In the genomic region with DNA sequence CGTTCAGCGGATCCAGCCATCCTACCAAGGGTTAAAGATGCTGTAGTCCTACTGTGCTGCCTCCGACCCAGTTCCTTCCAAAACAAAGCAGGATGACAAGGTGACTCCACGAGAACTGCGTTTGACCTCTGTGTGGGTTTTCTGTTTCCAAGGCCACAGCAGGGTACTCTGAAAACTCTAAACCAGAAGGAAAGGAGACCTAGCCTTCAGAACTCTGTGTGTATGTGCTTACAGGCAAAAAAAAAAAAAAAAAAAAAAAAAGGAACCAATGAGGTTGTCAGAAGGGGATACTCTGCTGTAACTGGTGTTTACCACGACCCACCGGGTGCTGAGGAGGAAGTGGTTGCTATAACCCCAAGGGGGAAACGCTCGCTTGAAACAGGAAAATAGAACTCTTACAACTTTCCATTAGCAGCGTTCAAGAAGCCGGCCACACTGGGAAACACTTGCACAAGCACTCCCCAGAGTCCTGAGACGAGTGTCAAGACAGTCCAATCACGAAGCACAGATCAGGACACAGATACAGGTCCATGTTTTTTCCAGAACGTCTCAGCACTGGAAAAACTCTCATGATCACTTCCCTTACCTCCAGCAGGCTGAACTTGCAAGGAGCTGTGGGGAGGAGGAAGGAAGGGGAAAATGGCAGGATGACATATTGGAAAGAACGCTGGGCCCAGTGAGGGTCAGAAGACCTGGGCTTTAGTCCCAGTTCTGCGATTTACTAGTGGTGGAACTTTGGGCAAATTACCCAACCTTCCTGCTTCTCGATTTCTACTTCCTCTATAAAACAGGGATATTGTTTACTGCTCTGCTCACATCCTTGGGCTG, we compare ENCODE assay signal across 8 cellular contexts.
DNase-seq lines count a peak whose midpoint lies in the region; ATAC-seq and TF ChIP-seq lines count a peak whose summit lies in the region.

No MANE protein-coding gene starts in this region.

- H3K9ac ChIP-seq in stomach smooth muscle (ENCODE audit: low read length in 2 of 2) = peak overlapping the region; percentile 8 to 13

- in situ Hi-C loops in GM13977 (cut with MboI; ENCODE audit: low pct_unique_long_range_greater_than_20kb, low sequenced_read_pairs, unreplicated experiment) = no loop called here

- H3K4me3 ChIP-seq in lung (no peak overlapping the region), stomach smooth muscle (ENCODE audit: low read length in 2 of 2) (peak overlapping the region in 1 of 2 donors; percentile 40)

- DNase-seq in GM13977 (ENCODE audit: low spot score) (peak; percentile 77), NOMO-1 treated with DMSO at 0.1 percent for 48 hours (lab: John Stamatoyannopoulos, UW; ENCODE audit: unreplicated experiment) (peak; percentile 94), lung (ENCODE audit: low spot score) (peak; percentile 50), HPDE6-E6E7 (ENCODE audit: extremely low spot score) (no peak), NCI-H774 (lab: John Stamatoyannopoulos, UW) (no peak)
- DNase-seq in activated naive CD4-positive, alpha-beta T cell treated with Interleukin-2 at 50 U/mL for 16 hours = peak; percentile 69

- H3K36me3 ChIP-seq in lung (ENCODE audit: control insufficient read depth in 2 of 2, insufficient read depth in 2 of 2, low read length in 2 of 2) (peaks cover 0 to 6% of the 10 kb centered on the region in 2 donors), stomach smooth muscle (ENCODE audit: control insufficient read depth in 2 of 2, insufficient read depth in 2 of 2, low read length in 2 of 2) (peaks cover 0 to 2% of the 10 kb centered on the region in 2 donors)

- 17 to 30% methylated on average over 17 of the region's 17 CpGs for WGBS in lung, 2 donors

- H3K27me3 ChIP-seq in lung (ENCODE audit: control insufficient read depth, insufficient read depth) = no peaks in the 10 kb centered on the region
- no peaks in the 10 kb centered on the region for H3K27me3 ChIP-seq in stomach smooth muscle (ENCODE audit: control insufficient read depth in 1 of 2, insufficient read depth in 2 of 2, low read length in 2 of 2)

- peaks cover 11 to 27% of the 10 kb centered on the region in 2 donors for H3K4me1 ChIP-seq in lung (ENCODE audit: control insufficient read depth in 2 of 2, insufficient read depth in 2 of 2, low read length in 2 of 2)
- peaks cover 74% of the 10 kb centered on the region for H3K4me1 ChIP-seq in stomach smooth muscle (ENCODE audit: control insufficient read depth, insufficient read depth, low read length)

- H3K9me3 ChIP-seq in lung (ENCODE audit: control insufficient read depth in 2 of 2, insufficient read depth in 1 of 2, low read length in 1 of 2) = no peaks in the 10 kb centered on the region
- H3K9me3 ChIP-seq in stomach smooth muscle (ENCODE audit: control insufficient read depth in 2 of 2, low read length in 2 of 2) = no peaks in the 10 kb centered on the region

- H3K27ac ChIP-seq in lung (ENCODE audit: low read depth in 1 of 2, low read length in 1 of 2) (peak overlapping the region; percentile 57 to 85), stomach smooth muscle (ENCODE audit: low read length) (peak overlapping the region; percentile 93)

- no peak for TF ChIP-seq CTCF in GM13977 (IDR thresholded peaks at IDR 0.05; ENCODE audit: extremely low read depth, insufficient read depth, missing control alignments)
- no peak for TF ChIP-seq CTCF in lung (IDR thresholded peaks at IDR 0.05; ENCODE audit: control extremely low read depth, extremely low read depth)

- peak; percentile 58 for ATAC-seq in HG02610 (IDR thresholded peaks at IDR 0.05; ENCODE audit: unreplicated experiment)
- ATAC-seq in lung (ENCODE audit: insufficient read depth, low FRiP score) = peak; percentile 24

Comparison
In these comparisons a context has a peak if more than half of its experiments do, and no peak if none do; other contexts are left out.
1. DNase-seq: peak in GM13977 (single experiment), NOMO-1 treated with DMSO at 0.1 percent for 48 hours (single experiment), activated naive CD4-positive, alpha-beta T cell treated with Interleukin-2 at 50 U/mL for 16 hours (single experiment) and lung (single experiment); none in HPDE6-E6E7 (single experiment) and NCI-H774 (single experiment).